Comparison of ENCODE assay signal across 3 cellular contexts in genomic region chr2:51220606-51221005, GRCh38.
A peak's percentile ranks its signal among the peaks of the same experiment; 100 is the strongest.
TF ChIP-seq lines count a peak whose summit lies in the region.

No MANE protein-coding gene starts in this region.

TF ChIP-seq in liver, 16 proteins besides CTCF, POLR2A, EP300 and RAD21:
- no peak for TF ChIP-seq TAF1 (conservative IDR thresholded peaks at IDR 0.05)
- no peak for TF ChIP-seq HNF4A (conservative IDR thresholded peaks at IDR 0.05)
- no peak for TF ChIP-seq EGR1 (IDR thresholded peaks at IDR 0.05; ENCODE audit: low read depth in 2 of 2)
- TF ChIP-seq HNF4G (IDR thresholded peaks at IDR 0.05) = no peak
- TF ChIP-seq, protein P1, sequence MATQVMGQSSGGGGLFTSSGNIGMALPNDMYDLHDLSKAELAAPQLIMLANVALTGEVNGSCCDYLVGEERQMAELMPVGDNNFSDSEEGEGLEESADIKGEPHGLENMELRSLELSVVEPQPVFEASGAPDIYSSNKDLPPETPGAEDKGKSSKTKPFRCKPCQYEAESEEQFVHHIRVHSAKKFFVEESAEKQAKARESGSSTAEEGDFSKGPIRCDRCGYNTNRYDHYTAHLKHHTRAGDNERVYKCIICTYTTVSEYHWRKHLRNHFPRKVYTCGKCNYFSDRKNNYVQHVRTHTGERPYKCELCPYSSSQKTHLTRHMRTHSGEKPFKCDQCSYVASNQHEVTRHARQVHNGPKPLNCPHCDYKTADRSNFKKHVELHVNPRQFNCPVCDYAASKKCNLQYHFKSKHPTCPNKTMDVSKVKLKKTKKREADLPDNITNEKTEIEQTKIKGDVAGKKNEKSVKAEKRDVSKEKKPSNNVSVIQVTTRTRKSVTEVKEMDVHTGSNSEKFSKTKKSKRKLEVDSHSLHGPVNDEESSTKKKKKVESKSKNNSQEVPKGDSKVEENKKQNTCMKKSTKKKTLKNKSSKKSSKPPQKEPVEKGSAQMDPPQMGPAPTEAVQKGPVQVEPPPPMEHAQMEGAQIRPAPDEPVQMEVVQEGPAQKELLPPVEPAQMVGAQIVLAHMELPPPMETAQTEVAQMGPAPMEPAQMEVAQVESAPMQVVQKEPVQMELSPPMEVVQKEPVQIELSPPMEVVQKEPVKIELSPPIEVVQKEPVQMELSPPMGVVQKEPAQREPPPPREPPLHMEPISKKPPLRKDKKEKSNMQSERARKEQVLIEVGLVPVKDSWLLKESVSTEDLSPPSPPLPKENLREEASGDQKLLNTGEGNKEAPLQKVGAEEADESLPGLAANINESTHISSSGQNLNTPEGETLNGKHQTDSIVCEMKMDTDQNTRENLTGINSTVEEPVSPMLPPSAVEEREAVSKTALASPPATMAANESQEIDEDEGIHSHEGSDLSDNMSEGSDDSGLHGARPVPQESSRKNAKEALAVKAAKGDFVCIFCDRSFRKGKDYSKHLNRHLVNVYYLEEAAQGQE (IDR thresholded peaks at IDR 0.05) = no peak
- TF ChIP-seq NR2F2 (IDR thresholded peaks at IDR 0.05) = peak; percentile 27
- no peak for TF ChIP-seq FOXA2 (IDR thresholded peaks at IDR 0.05)

TF ChIP-seq in HepG2, 621 proteins besides CTCF, POLR2A, EP300 and RAD21:
- TF ChIP-seq ZNF317 (CRISPR knock-in tag; IDR thresholded peaks at IDR 0.05) = no peak
- no peak for TF ChIP-seq ZBTB7B (CRISPR knock-in tag; IDR thresholded peaks at IDR 0.05)
- TF ChIP-seq TCF7 (IDR thresholded peaks at IDR 0.05; ENCODE audit: low read depth) = no peak
- no peak for TF ChIP-seq ISX (CRISPR knock-in tag; conservative IDR thresholded peaks at IDR 0.05)
- no peak for TF ChIP-seq BRD4 (CRISPR knock-in tag; IDR thresholded peaks at IDR 0.05)
- TF ChIP-seq ZNF784 (CRISPR knock-in tag; IDR thresholded peaks at IDR 0.05; ENCODE audit: borderline replicate concordance) = no peak
- no peak for TF ChIP-seq ZNF20 (CRISPR knock-in tag; IDR thresholded peaks at IDR 0.05)
- TF ChIP-seq RFXAP (CRISPR knock-in tag; IDR thresholded peaks at IDR 0.05; ENCODE audit: borderline replicate concordance) = no peak
- no peak for TF ChIP-seq ZNF777 (CRISPR knock-in tag; IDR thresholded peaks at IDR 0.05)
- TF ChIP-seq HNF4G (IDR thresholded peaks at IDR 0.05; ENCODE audit: borderline replicate concordance, low read depth, low read length) = no peak
- no peak for TF ChIP-seq HNF4G (CRISPR knock-in tag; IDR thresholded peaks at IDR 0.05; ENCODE audit: borderline replicate concordance, low read depth)
- TF ChIP-seq, protein P2, sequence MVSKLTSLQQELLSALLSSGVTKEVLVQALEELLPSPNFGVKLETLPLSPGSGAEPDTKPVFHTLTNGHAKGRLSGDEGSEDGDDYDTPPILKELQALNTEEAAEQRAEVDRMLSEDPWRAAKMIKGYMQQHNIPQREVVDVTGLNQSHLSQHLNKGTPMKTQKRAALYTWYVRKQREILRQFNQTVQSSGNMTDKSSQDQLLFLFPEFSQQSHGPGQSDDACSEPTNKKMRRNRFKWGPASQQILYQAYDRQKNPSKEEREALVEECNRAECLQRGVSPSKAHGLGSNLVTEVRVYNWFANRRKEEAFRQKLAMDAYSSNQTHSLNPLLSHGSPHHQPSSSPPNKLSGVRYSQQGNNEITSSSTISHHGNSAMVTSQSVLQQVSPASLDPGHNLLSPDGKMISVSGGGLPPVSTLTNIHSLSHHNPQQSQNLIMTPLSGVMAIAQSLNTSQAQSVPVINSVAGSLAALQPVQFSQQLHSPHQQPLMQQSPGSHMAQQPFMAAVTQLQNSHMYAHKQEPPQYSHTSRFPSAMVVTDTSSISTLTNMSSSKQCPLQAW (CRISPR knock-in tag; IDR thresholded peaks at IDR 0.05) = no peak
- TF ChIP-seq SOX13 (IDR thresholded peaks at IDR 0.05) = no peak
- TF ChIP-seq SOX13 (CRISPR knock-in tag; conservative IDR thresholded peaks at IDR 0.05 in 1 of 2, IDR thresholded peaks at IDR 0.05 in 1 of 2) = no peak
- TF ChIP-seq, protein P3, sequence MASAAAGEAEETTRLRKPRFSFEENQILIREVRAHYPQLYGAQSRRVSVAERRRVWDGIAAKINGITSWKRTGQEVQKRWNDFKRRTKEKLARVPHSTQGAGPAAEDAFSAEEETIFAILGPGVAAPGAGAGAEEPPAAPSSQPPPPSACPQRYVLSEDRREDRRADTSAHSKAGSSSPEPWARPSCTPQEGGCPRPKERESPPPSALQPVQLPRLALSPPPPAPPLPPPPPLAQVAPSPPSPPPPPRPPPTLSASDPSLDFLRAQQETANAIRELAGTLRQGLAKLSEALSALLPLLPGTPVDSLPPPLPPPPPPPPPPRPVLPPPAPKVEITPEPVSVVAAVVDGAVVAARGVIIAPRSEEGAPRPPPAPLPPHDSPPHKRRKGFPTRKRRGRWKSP (CRISPR knock-in tag; IDR thresholded peaks at IDR 0.05) = no peak
- no peak for TF ChIP-seq NBN (conservative IDR thresholded peaks at IDR 0.05)
- TF ChIP-seq RBM39 (IDR thresholded peaks at IDR 0.05; ENCODE audit: low read depth, low read length, poor library complexity, severe bottlenecking) = no peak
- TF ChIP-seq EZH2 (conservative IDR thresholded peaks at IDR 0.05; ENCODE audit: low read depth, low read length) = no peak

TF ChIP-seq in endothelial cell of umbilical vein, 7 proteins besides CTCF, POLR2A, EP300 and RAD21:
- TF ChIP-seq EZH2 (IDR thresholded peaks at IDR 0.05; ENCODE audit: borderline replicate concordance, low read depth, low read length, severe bottlenecking) (no peak), MYC (IDR thresholded peaks at IDR 0.05; ENCODE audit: low read depth, low read length) (no peak), JUN (IDR thresholded peaks at IDR 0.05; ENCODE audit: borderline replicate concordance, insufficient read depth, insufficient read length, low read depth) (no peak), MAX (IDR thresholded peaks at IDR 0.05; ENCODE audit: insufficient read depth, insufficient read length) (no peak), FOS (IDR thresholded peaks at IDR 0.05; ENCODE audit: borderline replicate concordance, insufficient read depth, low read length) (peak; percentile 14), GATA2 (IDR thresholded peaks at IDR 0.05; ENCODE audit: insufficient read depth, insufficient read length, low read depth, low read length) (peak; percentile 15), POLR2AphosphoS5 (IDR thresholded peaks at IDR 0.05; ENCODE audit: insufficient read depth, low read depth, low read length) (no peak)
TF ChIP-seq in endothelial cell of umbilical vein: peak in this region for 2.
